ENCODE assay signal across 8 cellular contexts in the genomic region with DNA sequence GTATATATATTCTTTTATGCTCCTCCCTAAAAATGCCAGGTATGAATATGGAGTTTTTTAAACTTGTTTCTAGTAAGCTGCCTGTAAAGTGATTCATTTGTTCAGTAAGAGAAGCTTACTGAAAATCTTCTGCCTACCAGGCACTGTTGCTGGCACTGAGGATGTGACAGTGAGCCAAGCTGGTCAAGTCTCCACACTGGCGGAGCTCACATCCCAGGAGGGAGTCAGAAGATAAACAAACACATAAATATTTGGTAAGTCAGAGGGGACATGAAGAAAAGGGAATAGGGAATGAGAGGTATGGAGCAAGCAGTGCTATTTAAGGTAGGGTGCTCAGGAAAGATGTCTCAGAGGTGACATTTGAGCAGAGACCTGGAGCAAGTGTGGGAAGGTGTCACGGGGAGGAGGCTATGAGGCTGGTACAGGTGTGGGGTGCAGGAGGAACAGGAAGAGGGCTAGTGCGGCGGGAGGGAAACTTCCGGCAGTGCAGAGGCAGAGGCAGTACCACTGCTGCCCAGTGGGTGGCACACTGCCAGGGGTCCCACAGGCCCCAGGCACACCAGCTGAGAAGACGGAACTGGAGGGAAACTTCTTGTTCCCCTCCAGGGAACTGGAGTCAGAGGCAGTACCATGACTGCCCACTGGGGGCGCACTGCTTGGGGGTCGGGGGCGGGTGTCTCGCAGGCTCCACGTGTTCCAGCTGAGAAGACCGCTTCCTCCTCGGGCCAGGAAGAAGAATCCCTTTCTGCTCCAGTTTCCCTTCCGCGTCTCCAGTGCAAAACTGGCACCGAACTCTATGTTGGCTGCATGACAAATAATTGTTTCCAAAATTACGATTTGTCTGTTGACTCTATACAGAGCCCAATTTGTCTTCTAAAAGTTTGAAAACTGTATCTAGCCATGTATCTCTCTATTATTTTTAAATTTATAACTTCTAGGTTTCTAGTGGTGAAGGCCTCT.
A peak's percentile ranks its signal among the peaks of the same experiment; 100 is the strongest.
DNase-seq lines count a peak whose midpoint lies in the region; TF ChIP-seq lines count a peak whose summit lies in the region.

No MANE protein-coding gene starts in this region.

- peaks cover 2% of the 10 kb centered on the region for H3K27me3 Mint-ChIP-seq in activated CD4-positive, alpha-beta memory T cell treated with anti-CD3 and anti-CD28 coated beads for 36 hours
- H3K27me3 Mint-ChIP-seq in activated CD4-positive, alpha-beta memory T cell treated with anti-CD3 and anti-CD28 coated beads, Interleukin-2, amount 10 ng/mL, durations not matched to agents 7 days and 5 days: no peaks in the 10 kb centered on the region

- H3K27ac ChIP-seq in iPS DF 6.9 (ENCODE audit: low read length): no peak overlapping the region

- CTCF ChIA-PET in activated CD4-positive, alpha-beta memory T cell treated with anti-CD3 and anti-CD28 coated beads for 36 hours (lab: Charles Lee): interaction anchor here (1.0 kb wide), 1 partner anchor 153 kb away, joined by 3 read pairs; no protein-coding TSS in a partner anchor
- CTCF ChIA-PET in activated CD4-positive, alpha-beta memory T cell treated with anti-CD3 and anti-CD28 coated beads, Interleukin-2, amount 10 ng/mL, durations not matched to agents 7 days and 5 days (lab: Charles Lee): interaction anchor here (0.6 kb wide), 2 partner anchors 99 to 1234 kb away, joined by 3 read pairs; no protein-coding TSS in a partner anchor
- CTCF ChIA-PET in HEK293T (lab: Yijun Ruan, JAX): interaction anchor here (0.6 to 1.1 kb wide), 5 partner anchors 9 to 1095 kb away, joined by 3 to 4 read pairs (median 4); no protein-coding TSS in a partner anchor

- no peak overlapping the region for H3K27ac Mint-ChIP-seq in activated CD4-positive, alpha-beta memory T cell treated with anti-CD3 and anti-CD28 coated beads for 36 hours
- H3K27ac Mint-ChIP-seq in activated CD4-positive, alpha-beta memory T cell treated with anti-CD3 and anti-CD28 coated beads, Interleukin-2, amount 10 ng/mL, durations not matched to agents 7 days and 5 days: no peak overlapping the region

- no peaks in the 10 kb centered on the region for H3K27me3 ChIP-seq in iPS DF 6.9 (ENCODE audit: control insufficient read depth, insufficient read depth, low read length)

- no CpG with 5 or more reads among the region's 17 CpGs for WGBS in iPS DF 6.9 (ENCODE audit: insufficient coverage, insufficient read length)

- H3K9me3 Mint-ChIP-seq in activated CD4-positive, alpha-beta memory T cell treated with anti-CD3 and anti-CD28 coated beads for 36 hours: no peaks in the 10 kb centered on the region
- H3K9me3 Mint-ChIP-seq in activated CD4-positive, alpha-beta memory T cell treated with anti-CD3 and anti-CD28 coated beads, Interleukin-2, amount 10 ng/mL, durations not matched to agents 7 days and 5 days: no peaks in the 10 kb centered on the region

- no peaks in the 10 kb centered on the region for H3K4me1 Mint-ChIP-seq in activated CD4-positive, alpha-beta memory T cell treated with anti-CD3 and anti-CD28 coated beads for 36 hours (ENCODE audit: low read depth)
- no peaks in the 10 kb centered on the region for H3K4me1 Mint-ChIP-seq in activated CD4-positive, alpha-beta memory T cell treated with anti-CD3 and anti-CD28 coated beads, Interleukin-2, amount 10 ng/mL, durations not matched to agents 7 days and 5 days

- POLR2A ChIA-PET in activated CD4-positive, alpha-beta memory T cell treated with anti-CD3 and anti-CD28 coated beads for 36 hours (lab: Charles Lee): no interaction called here
- POLR2A ChIA-PET in activated CD4-positive, alpha-beta memory T cell treated with anti-CD3 and anti-CD28 coated beads, Interleukin-2, amount 10 ng/mL, durations not matched to agents 7 days and 5 days (lab: Charles Lee): no interaction called here
- POLR2A ChIA-PET in HEK293T (lab: Yijun Ruan, JAX): no interaction called here

- no peaks in the 10 kb centered on the region for H3K4me1 ChIP-seq in iPS DF 6.9 (ENCODE audit: control insufficient read depth, insufficient read depth, low read length)

- intact Hi-C loops in activated CD4-positive, alpha-beta memory T cell treated with anti-CD3 and anti-CD28 coated beads for 36 hours (cut with micrococcal nuclease): no loop called here

- DNase-seq in activated CD4-positive, alpha-beta memory T cell treated with anti-CD3 and anti-CD28 coated beads for 36 hours: peak; percentile 16
- DNase-seq in activated CD4-positive, alpha-beta memory T cell treated with anti-CD3 and anti-CD28 coated beads, Interleukin-2, amount 10 ng/mL, durations not matched to agents 7 days and 5 days: no peak
- DNase-seq in HEK293T (ENCODE audit: extremely low spot score) (peak; percentile 85), RPMI8226 (peak; percentile 25), iPS DF 6.9 (ENCODE audit: low read depth, low spot score) (peak; percentile 55), COLO829 (ENCODE audit: low spot score) (no peak), HPDE6-E6E7 (ENCODE audit: extremely low spot score) (no peak), NCI-H526 treated with DMSO at 0.1 percent for 48 hours (lab: John Stamatoyannopoulos, UW) (no peak)

- no peak overlapping the region for H3K4me3 Mint-ChIP-seq in activated CD4-positive, alpha-beta memory T cell treated with anti-CD3 and anti-CD28 coated beads for 36 hours
- H3K4me3 Mint-ChIP-seq in activated CD4-positive, alpha-beta memory T cell treated with anti-CD3 and anti-CD28 coated beads, Interleukin-2, amount 10 ng/mL, durations not matched to agents 7 days and 5 days: no peak overlapping the region

- H3K4me3 ChIP-seq in iPS DF 6.9 (ENCODE audit: low read length): no peak overlapping the region

- H3K9me3 ChIP-seq in iPS DF 6.9 (ENCODE audit: control insufficient read depth, insufficient read depth, low read length): no peaks in the 10 kb centered on the region

- no peaks in the 10 kb centered on the region for H3K36me3 ChIP-seq in iPS DF 6.9 (ENCODE audit: control insufficient read depth, insufficient read depth, low read length)

- H3K36me3 Mint-ChIP-seq in activated CD4-positive, alpha-beta memory T cell treated with anti-CD3 and anti-CD28 coated beads for 36 hours: no peaks in the 10 kb centered on the region
- no peaks in the 10 kb centered on the region for H3K36me3 Mint-ChIP-seq in activated CD4-positive, alpha-beta memory T cell treated with anti-CD3 and anti-CD28 coated beads, Interleukin-2, amount 10 ng/mL, durations not matched to agents 7 days and 5 days (ENCODE audit: low read depth)

TF ChIP-seq in HEK293T, 16 proteins besides CTCF, POLR2A, EP300 and RAD21:
- TF ChIP-seq FOXK2 (IDR thresholded peaks at IDR 0.05) (no peak), L3MBTL2 (conservative IDR thresholded peaks at IDR 0.05) (peak; percentile 71)

Comparison
In these comparisons a context has a peak if more than half of its experiments do, and no peak if none do; other contexts are left out.
1. DNase-seq: peak in activated CD4-positive, alpha-beta memory T cell treated with anti-CD3 and anti-CD28 coated beads for 36 hours (single experiment), HEK293T (single experiment), RPMI8226 (single experiment) and iPS DF 6.9 (single experiment); none in activated CD4-positive, alpha-beta memory T cell treated with anti-CD3 and anti-CD28 coated beads, Interleukin-2, amount 10 ng/mL, durations not matched to agents 7 days and 5 days (single experiment), COLO829 (single experiment), HPDE6-E6E7 (single experiment) and NCI-H526 treated with DMSO at 0.1 percent for 48 hours (single experiment).